In genomic region chr1:82452096-82452495, GRCh38 we compare ENCODE assay signal across 35 cellular contexts.
"Had no signal": no experiment of that assay in that cellular context is flagged by ENCODE, and none has a peak within 500 bp of the region (broad histone marks: within the 10 kb centered on the region; RNA-seq: fewer than 3 reads in every experiment).

No MANE protein-coding gene starts in this region.

- H3K36me3 ChIP-seq: MG63 had no signal

- H3K27me3 ChIP-seq: MG63 had no signal

- DNase-seq: Karpas-422, Kasumi-1, MG63, MM.1S, MV-4-11, NCI-H1048, NCI-H1092, NCI-H1092 treated with DMSO at 0.1 percent for 48 hours, NCI-H1105, NCI-H1105 treated with DMSO at 0.1 percent for 48 hours, NCI-H1417, NCI-H1417 treated with DMSO at 0.1 percent for 48 hours, NCI-H1436, NCI-H1436 treated with DMSO at 0.1 percent for 48 hours, NCI-H146, NCI-H1694, NCI-H1694 treated with DMSO at 0.1 percent for 48 hours, NCI-H187, NCI-H187 treated with DMSO at 0.1 percent for 48 hours, NCI-H1930, NCI-H2029, NCI-H2029 treated with DMSO at 0.1 percent for 48 hours, NCI-H2081, NCI-H2081 treated with DMSO at 0.1 percent for 48 hours, NCI-H2107, NCI-H2171, NCI-H2171 treated with DMSO at 0.1 percent for 48 hours, NCI-H2227 treated with DMSO at 0.1 percent for 48 hours, NCI-H226, NCI-H345, NCI-H446, NCI-H446 treated with DMSO at 0.1 percent for 48 hours, NCI-H510A, NCI-H510A treated with DMSO at 0.1 percent for 48 hours, NCI-H524 had no signal

- H3K4me3 ChIP-seq: MG63 had no signal
